10 cellular contexts compared by ENCODE assay signal in genomic region chr11:2380807-2381350, GRCh38. TPM values are rescaled to one million over a fixed set of nuclear protein-coding genes. Genes with fewer than 3 reads are reported as not detected.
A peak's percentile ranks its signal among the peaks of the same experiment; 100 is the strongest.
DNase-seq lines count a peak whose midpoint lies in the region; ATAC-seq and TF ChIP-seq lines count a peak whose summit lies in the region.
"Had no signal": no experiment of that assay in that cellular context is flagged by ENCODE, and none has a peak within 500 bp of the region (broad histone marks: within the 10 kb centered on the region; RNA-seq: fewer than 3 reads in every experiment).

No MANE protein-coding gene starts in this region.

- no peak overlapping the region; the same call in 1 of the 2 replicates for H3K4me3 Mint-ChIP-seq in WTC11

- DNase-seq in WTC11 (ENCODE audit: low spot score): no peak
- peak; percentile 87 for DNase-seq in right atrium auricular region (ENCODE audit: low spot score)
- no peak for DNase-seq in NCI-H82 treated with DMSO at 0.1 percent for 48 hours (lab: John Stamatoyannopoulos, UW; ENCODE audit: unreplicated experiment)
- DNase-seq in erythroblast (lab: John Stamatoyannopoulos, UW): no peak
- DNase-seq in dedifferentiated amniotic fluid mesenchymal stem cell (ENCODE audit: extremely low spot score): no peak
- DNase-seq: NCI-H187 had no signal

- H3K36me3 Mint-ChIP-seq in WTC11: peaks cover 3% of the 10 kb centered on the region; the same call in 1 of the 2 replicates

- no peak for TF ChIP-seq POLR2A in erythroblast (IDR thresholded peaks at IDR 0.05; ENCODE audit: low read length)

- H3K36me3 ChIP-seq in right atrium auricular region (no peaks in the 10 kb centered on the region), skeletal muscle tissue (ENCODE audit: control insufficient read depth in 3 of 3, insufficient read depth in 3 of 3, low read length in 3 of 3) (peaks cover 0 to 10% (median 3%) of the 10 kb centered on the region in 3 donors)
- H3K36me3 ChIP-seq: neutrophil had no signal

- H3K27ac ChIP-seq in right atrium auricular region: peak overlapping the region; percentile 100
- H3K27ac ChIP-seq in skeletal muscle tissue (ENCODE audit: low read depth, low read length): peak overlapping the region; percentile 95
- H3K27ac ChIP-seq: neutrophil had no signal

- peaks cover 6% of the 10 kb centered on the region for H3K27me3 Mint-ChIP-seq in WTC11 (ENCODE audit: low read depth)

- H3K4me1 Mint-ChIP-seq in WTC11: peaks cover 24% of the 10 kb centered on the region

- POLR2A ChIA-PET in WTC11 (lab: Charles Lee): no interaction called here

- ATAC-seq in GM18517 (IDR thresholded peaks at IDR 0.05; ENCODE audit: unreplicated experiment) (peak; percentile 33), WTC11 (no peak), HG03025 (IDR thresholded peaks at IDR 0.05; ENCODE audit: low FRiP score, unreplicated experiment) (no peak)

- H3K4me3 ChIP-seq in right atrium auricular region: peak overlapping the region; percentile 11 to 100
- peak overlapping the region in 2 of 3 donors; percentile 52 to 56 for H3K4me3 ChIP-seq in skeletal muscle tissue (ENCODE audit: low read length in 3 of 3)

- H3K27ac Mint-ChIP-seq in WTC11: peak overlapping the region; percentile 53; the same call in 1 of the 2 replicates

- no peaks in the 10 kb centered on the region for H3K27me3 ChIP-seq in right atrium auricular region
- H3K27me3 ChIP-seq in skeletal muscle tissue (ENCODE audit: control insufficient read depth in 3 of 3, insufficient read depth in 3 of 3, low read length in 3 of 3): no peaks in the 10 kb centered on the region

- H3K9ac ChIP-seq in skeletal muscle tissue (ENCODE audit: low read depth in 1 of 3, low read length in 3 of 3): peak overlapping the region in 2 of 3 donors; percentile 32 to 70

- TF ChIP-seq CTCF in WTC11 (IDR thresholded peaks at IDR 0.05) (no peak), right atrium auricular region (IDR thresholded peaks at IDR 0.05) (no peak)

- H3K9me3 Mint-ChIP-seq in WTC11: no peaks in the 10 kb centered on the region

- H3K9me3 ChIP-seq in right atrium auricular region (no peaks in the 10 kb centered on the region), skeletal muscle tissue (ENCODE audit: control insufficient read depth in 3 of 3, low read length in 3 of 3) (no peaks in the 10 kb centered on the region)
- H3K9me3 ChIP-seq: neutrophil had no signal

- CTCF ChIA-PET in WTC11 (lab: Charles Lee): interaction anchor here (4.3 kb wide), 1 partner anchor 40 kb away, joined by 23 read pairs; no protein-coding TSS in a partner anchor

- H3K4me1 ChIP-seq in right atrium auricular region (peaks cover 0 to 88% of the 10 kb centered on the region in 2 donors), skeletal muscle tissue (ENCODE audit: control insufficient read depth in 3 of 3, insufficient read depth in 3 of 3, low read length in 3 of 3) (peaks cover 70 to 74% (median 73%) of the 10 kb centered on the region in 3 donors)

TF ChIP-seq in WTC11, 78 proteins besides CTCF, POLR2A, EP300 and RAD21 (continues in another document):
- TF ChIP-seq FOXK1 (CRISPR knock-in tag; IDR thresholded peaks at IDR 0.05): no peak
- TF ChIP-seq, protein P1, sequence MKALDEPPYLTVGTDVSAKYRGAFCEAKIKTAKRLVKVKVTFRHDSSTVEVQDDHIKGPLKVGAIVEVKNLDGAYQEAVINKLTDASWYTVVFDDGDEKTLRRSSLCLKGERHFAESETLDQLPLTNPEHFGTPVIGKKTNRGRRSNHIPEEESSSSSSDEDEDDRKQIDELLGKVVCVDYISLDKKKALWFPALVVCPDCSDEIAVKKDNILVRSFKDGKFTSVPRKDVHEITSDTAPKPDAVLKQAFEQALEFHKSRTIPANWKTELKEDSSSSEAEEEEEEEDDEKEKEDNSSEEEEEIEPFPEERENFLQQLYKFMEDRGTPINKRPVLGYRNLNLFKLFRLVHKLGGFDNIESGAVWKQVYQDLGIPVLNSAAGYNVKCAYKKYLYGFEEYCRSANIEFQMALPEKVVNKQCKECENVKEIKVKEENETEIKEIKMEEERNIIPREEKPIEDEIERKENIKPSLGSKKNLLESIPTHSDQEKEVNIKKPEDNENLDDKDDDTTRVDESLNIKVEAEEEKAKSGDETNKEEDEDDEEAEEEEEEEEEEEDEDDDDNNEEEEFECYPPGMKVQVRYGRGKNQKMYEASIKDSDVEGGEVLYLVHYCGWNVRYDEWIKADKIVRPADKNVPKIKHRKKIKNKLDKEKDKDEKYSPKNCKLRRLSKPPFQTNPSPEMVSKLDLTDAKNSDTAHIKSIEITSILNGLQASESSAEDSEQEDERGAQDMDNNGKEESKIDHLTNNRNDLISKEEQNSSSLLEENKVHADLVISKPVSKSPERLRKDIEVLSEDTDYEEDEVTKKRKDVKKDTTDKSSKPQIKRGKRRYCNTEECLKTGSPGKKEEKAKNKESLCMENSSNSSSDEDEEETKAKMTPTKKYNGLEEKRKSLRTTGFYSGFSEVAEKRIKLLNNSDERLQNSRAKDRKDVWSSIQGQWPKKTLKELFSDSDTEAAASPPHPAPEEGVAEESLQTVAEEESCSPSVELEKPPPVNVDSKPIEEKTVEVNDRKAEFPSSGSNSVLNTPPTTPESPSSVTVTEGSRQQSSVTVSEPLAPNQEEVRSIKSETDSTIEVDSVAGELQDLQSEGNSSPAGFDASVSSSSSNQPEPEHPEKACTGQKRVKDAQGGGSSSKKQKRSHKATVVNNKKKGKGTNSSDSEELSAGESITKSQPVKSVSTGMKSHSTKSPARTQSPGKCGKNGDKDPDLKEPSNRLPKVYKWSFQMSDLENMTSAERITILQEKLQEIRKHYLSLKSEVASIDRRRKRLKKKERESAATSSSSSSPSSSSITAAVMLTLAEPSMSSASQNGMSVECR (CRISPR knock-in tag; IDR thresholded peaks at IDR 0.05; ENCODE audit: borderline replicate concordance): no peak
- TF ChIP-seq SP1 (CRISPR knock-in tag; conservative IDR thresholded peaks at IDR 0.05): no peak
- TF ChIP-seq ZBTB43 (CRISPR knock-in tag; IDR thresholded peaks at IDR 0.05): no peak
- TF ChIP-seq SMAD3 (CRISPR knock-in tag; IDR thresholded peaks at IDR 0.05; ENCODE audit: borderline replicate concordance): no peak
- no peak for TF ChIP-seq EMX1 (CRISPR knock-in tag; IDR thresholded peaks at IDR 0.05)
- TF ChIP-seq ZNF396 (CRISPR knock-in tag; IDR thresholded peaks at IDR 0.05; ENCODE audit: borderline replicate concordance): no peak
- TF ChIP-seq GRHL2 (CRISPR knock-in tag; IDR thresholded peaks at IDR 0.05; ENCODE audit: insufficient replicate concordance, severe bottlenecking): no peak
- TF ChIP-seq CDX4 (CRISPR knock-in tag; IDR thresholded peaks at IDR 0.05; ENCODE audit: borderline replicate concordance): no peak
- no peak for TF ChIP-seq STAT6 (CRISPR knock-in tag; conservative IDR thresholded peaks at IDR 0.05; ENCODE audit: low read depth)
- TF ChIP-seq JAZF1 (CRISPR knock-in tag; IDR thresholded peaks at IDR 0.05): no peak
- TF ChIP-seq NFYB (CRISPR knock-in tag; conservative IDR thresholded peaks at IDR 0.05; ENCODE audit: low read depth): no peak
- no peak for TF ChIP-seq GTF2I (CRISPR knock-in tag; conservative IDR thresholded peaks at IDR 0.05)
- TF ChIP-seq, protein P2, sequence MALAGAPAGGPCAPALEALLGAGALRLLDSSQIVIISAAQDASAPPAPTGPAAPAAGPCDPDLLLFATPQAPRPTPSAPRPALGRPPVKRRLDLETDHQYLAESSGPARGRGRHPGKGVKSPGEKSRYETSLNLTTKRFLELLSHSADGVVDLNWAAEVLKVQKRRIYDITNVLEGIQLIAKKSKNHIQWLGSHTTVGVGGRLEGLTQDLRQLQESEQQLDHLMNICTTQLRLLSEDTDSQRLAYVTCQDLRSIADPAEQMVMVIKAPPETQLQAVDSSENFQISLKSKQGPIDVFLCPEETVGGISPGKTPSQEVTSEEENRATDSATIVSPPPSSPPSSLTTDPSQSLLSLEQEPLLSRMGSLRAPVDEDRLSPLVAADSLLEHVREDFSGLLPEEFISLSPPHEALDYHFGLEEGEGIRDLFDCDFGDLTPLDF (CRISPR knock-in tag; IDR thresholded peaks at IDR 0.05): no peak

RNA-seq across cellular contexts. Expression of gene CD81, which starts 3.8 kb away (rescaled TPM):
- total RNA-seq in WTC11 (2021) (237 to 244 TPM (median 241 TPM) in 3 replicates), right atrium auricular region (100 to 1,000 TPM; 433 to 528 TPM), skeletal muscle tissue (221 TPM)

RNA-seq across cellular contexts. Expression of gene TSSC4, which starts 19.7 kb away (rescaled TPM):
- total RNA-seq in WTC11 (2021): 41.2 to 45.8 TPM (median 41.4 TPM) in 3 replicates
- total RNA-seq in right atrium auricular region: 10 to 100 TPM; 26.7 to 40.3 TPM
- 23.5 TPM for total RNA-seq in skeletal muscle tissue
